7 cellular contexts compared by ENCODE assay signal in genomic region chr2:233053928-233054774, GRCh38. TPM values are rescaled to one million over a fixed set of nuclear protein-coding genes. Genes with fewer than 3 reads are reported as not detected.
DNase-seq lines count a peak whose midpoint lies in the region; ATAC-seq and TF ChIP-seq lines count a peak whose summit lies in the region.

No MANE protein-coding gene starts in this region.

- POLR2A ChIA-PET in GM10248 (lab: Yijun Ruan, JAX) = no interaction called here

- ATAC-seq in GM21529 (IDR thresholded peaks at IDR 0.05; ENCODE audit: unreplicated experiment) = no peak

- peak; percentile 90 for TF ChIP-seq CTCF in GM10248 (IDR thresholded peaks at IDR 0.05; ENCODE audit: control extremely low read depth, extremely low read depth, low read depth, missing control alignments)

- CTCF ChIA-PET in GM10248 (lab: Yijun Ruan, JAX) = interaction anchor here (0.6 to 4.0 kb wide), 80 partner anchors 9 to 441 kb away, joined by 3 to 34 read pairs (median 4); partner anchors contain the start of genes ATG16L1, NEU2 and SNORC

- DNase-seq in GM10248 (ENCODE audit: extremely low spot score) = peak; percentile 89
- DNase-seq in HT-29 (ENCODE audit: low spot score) = peak; percentile 78
- peak; percentile 38 to 64 (median 58) for DNase-seq in T-helper 1 cell
- peak; percentile 15 for DNase-seq in amniotic epithelial cell (ENCODE audit: low read depth)
- peak; percentile 90 for DNase-seq in iPS-NIHi7 (ENCODE audit: extremely low spot score)
- peak; percentile 31 to 70 for DNase-seq in stimulated activated CD4-positive, alpha-beta T cell treated with anti-CD3 and anti-CD28 coated beads, Interleukin-1b, Interleukin-23, amount 100 ng/mL, for 1 hour (ENCODE audit: low read depth in 2 of 2)

RNA-seq across cellular contexts. Expression of gene INPP5D, which starts 6.0 kb away (rescaled TPM):
- 26.9 and 28.6 TPM in 2 replicates for total RNA-seq in HT-29 (2014; rRNA removed; shearing (Covaris generic))

RNA-seq across cellular contexts. Expression of gene NEU2, which starts 21.7 kb away (rescaled TPM):
- not detected in 2 replicates for total RNA-seq in HT-29 (2014; rRNA removed; shearing (Covaris generic))

RNA-seq across cellular contexts. Expression of gene NGEF, which starts 41.1 kb away (rescaled TPM):
- total RNA-seq in HT-29 (2014; rRNA removed; shearing (Covaris generic)) = 13.4 and 13.5 TPM in 2 replicates

Comparison
In these comparisons a context has a peak if more than half of its experiments do, and no peak if none do; other contexts are left out.
1. DNase-seq: peak in every context shown above with its lines; median percentile 90 in iPS-NIHi7; 89 in GM10248; 78 in HT-29; 58 in T-helper 1 cell; 50 in stimulated activated CD4-positive, alpha-beta T cell treated with anti-CD3 and anti-CD28 coated beads, Interleukin-1b, Interleukin-23, amount 100 ng/mL, for 1 hour; 15 in amniotic epithelial cell.